Comparison of ENCODE assay signal across 15 cellular contexts in the genomic region with DNA sequence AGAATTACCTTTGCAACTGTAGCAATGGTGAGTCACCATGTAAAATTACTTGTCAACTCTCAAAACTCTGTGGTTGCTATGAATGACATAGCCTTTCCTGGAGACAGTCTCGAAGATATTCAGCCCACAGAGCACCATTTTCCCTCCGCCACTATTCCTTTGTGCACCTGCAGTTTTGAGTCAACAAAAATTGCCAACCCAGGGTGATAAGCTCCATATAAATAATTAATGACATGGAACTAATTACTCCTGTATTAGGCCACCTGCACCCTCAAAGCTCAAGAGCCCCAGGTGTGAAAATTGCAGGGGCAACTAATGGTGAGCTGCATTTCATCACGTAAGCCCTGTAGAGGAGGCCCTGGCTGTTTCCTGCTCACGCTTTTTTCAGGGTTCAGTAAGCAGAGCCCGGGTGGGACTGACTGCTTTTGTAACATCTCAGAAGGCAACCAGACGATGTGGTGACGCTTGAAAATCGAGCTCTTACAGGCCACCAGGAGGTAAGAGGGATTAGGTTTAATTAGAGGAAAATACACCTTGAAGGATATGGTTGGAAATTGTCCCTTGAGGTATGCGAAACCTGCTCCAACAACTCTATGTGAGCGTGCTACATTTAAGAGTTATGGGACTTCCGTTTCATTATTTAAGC.
DNase-seq lines count a peak whose midpoint lies in the region; ATAC-seq and TF ChIP-seq lines count a peak whose summit lies in the region.
"Had no signal": no experiment of that assay in that cellular context is flagged by ENCODE, and none has a peak within 500 bp of the region (broad histone marks: within the 10 kb centered on the region; RNA-seq: fewer than 3 reads in every experiment).

No MANE protein-coding gene starts in this region.

- no peaks in the 10 kb centered on the region for H3K9me3 ChIP-seq in RWPE2 (ENCODE audit: severe bottlenecking)
- H3K9me3 ChIP-seq in ascending aorta: no peaks in the 10 kb centered on the region
- H3K9me3 ChIP-seq: pancreas had no signal

- H3K4me3 ChIP-seq in RWPE2 (ENCODE audit: severe bottlenecking) (no peak overlapping the region), ascending aorta (no peak overlapping the region)
- H3K4me3 ChIP-seq: dorsolateral prefrontal cortex, pancreas had no signal

- DNase-seq in DMS153 (lab: John Stamatoyannopoulos, UW): peak; percentile 67
- DNase-seq in DMS153 treated with DMSO at 0.1 percent for 48 hours (lab: John Stamatoyannopoulos, UW; ENCODE audit: unreplicated experiment): no peak
- DNase-seq in RWPE2 (ENCODE audit: low spot score): no peak
- DNase-seq in retina: peak; percentile 28
- no peak for DNase-seq in ascending aorta (ENCODE audit: low spot score in 2 of 2)
- no peak for DNase-seq in NCI-H1694 (lab: John Stamatoyannopoulos, UW)
- DNase-seq: activated naive CD8-positive, alpha-beta T cell treated with anti-CD3 and anti-CD28 coated beads, Interleukin-2, amount 10 ng/mL, durations not matched to agents 7 days and 5 days; dorsolateral prefrontal cortex; pancreas; stimulated activated CD4-positive, alpha-beta T cell treated with anti-CD3 and anti-CD28 coated beads, Interleukin-2, amount 100 ng/mL, for 24 hours; stimulated activated naive CD4-positive, alpha-beta T cell treated with Interleukin-2 at 50 U/mL for 16 hours; T-helper 2 cell had no signal

- H3K27ac ChIP-seq in RWPE2 (ENCODE audit: poor library complexity, severe bottlenecking) (no peak overlapping the region), ascending aorta (no peak overlapping the region)
- H3K27ac ChIP-seq: 22Rv1, dorsolateral prefrontal cortex, pancreas had no signal

- H3K27me3 ChIP-seq in RWPE2 (ENCODE audit: insufficient read depth, poor library complexity, severe bottlenecking) (no peaks in the 10 kb centered on the region), ascending aorta (no peaks in the 10 kb centered on the region)
- H3K27me3 ChIP-seq: pancreas had no signal

- H3K36me3 ChIP-seq in RWPE2 (ENCODE audit: low read depth) (no peaks in the 10 kb centered on the region), ascending aorta (no peaks in the 10 kb centered on the region)
- H3K36me3 ChIP-seq: pancreas had no signal

- peak; percentile 78 for ATAC-seq in HG03521 (IDR thresholded peaks at IDR 0.05; ENCODE audit: unreplicated experiment)
- peak; percentile 86 for ATAC-seq in RWPE2 (ENCODE audit: low read depth)
- no peak for ATAC-seq in GM18519 (IDR thresholded peaks at IDR 0.05; ENCODE audit: low FRiP score, unreplicated experiment)
- ATAC-seq: pancreas had no signal

- intact Hi-C loops in ascending aorta (cut with DNase I): no loop called here

- no peaks in the 10 kb centered on the region for H3K4me1 ChIP-seq in RWPE2 (ENCODE audit: insufficient read depth, poor library complexity, severe bottlenecking)
- no peaks in the 10 kb centered on the region for H3K4me1 ChIP-seq in ascending aorta
- H3K4me1 ChIP-seq: pancreas had no signal

- TF ChIP-seq CTCF in RWPE2 (IDR thresholded peaks at IDR 0.05; ENCODE audit: poor library complexity, severe bottlenecking) (no peak), ascending aorta (IDR thresholded peaks at IDR 0.05) (no peak)

Comparison
In these comparisons a context has a peak if more than half of its experiments do, and no peak if none do; other contexts are left out.
1. DNase-seq: peak in DMS153 (single experiment) and retina (single experiment); none in DMS153 treated with DMSO at 0.1 percent for 48 hours (single experiment), RWPE2 (single experiment), ascending aorta (0 of 2) and NCI-H1694 (single experiment).